Comparison of ENCODE assay signal across 8 cellular contexts in genomic region chr7:23299770-23300300, GRCh38. TPM values are rescaled to one million over a fixed set of nuclear protein-coding genes. Genes with fewer than 3 reads are reported as not detected.
DNase-seq lines count a peak whose midpoint lies in the region; ATAC-seq, FAIRE-seq and TF ChIP-seq lines count a peak whose summit lies in the region.

No MANE protein-coding gene starts in this region.

- RAD21 ChIA-PET in GM12878 (lab: Charles Lee; ENCODE audit: unreplicated experiment) = interaction anchor here (0.9 to 2.0 kb wide), 5 partner anchors 10 to 239 kb away, joined by 3 to 9 read pairs (median 6); no protein-coding TSS in a partner anchor

- ATAC-seq in HG03571 (IDR thresholded peaks at IDR 0.05; ENCODE audit: unreplicated experiment) = peak; percentile 2
- ATAC-seq in GM12878 = peak; percentile 10
- ATAC-seq in lung (ENCODE audit: insufficient read depth, low FRiP score) = no peak
- no peak for ATAC-seq in GM18520 (IDR thresholded peaks at IDR 0.05; ENCODE audit: unreplicated experiment)

- TF ChIP-seq CTCF in GM12878 (IDR thresholded peaks at IDR 0.05 in 2 of 3, conservative IDR thresholded peaks at IDR 0.05 in 1 of 3; ENCODE audit: control insufficient read depth in 2 of 3, extremely low read depth in 1 of 3, insufficient read depth in 1 of 3, low read depth in 3 of 3, low read length in 3 of 3) (no peak), lung (IDR thresholded peaks at IDR 0.05; ENCODE audit: control extremely low read depth, extremely low read depth) (no peak)

- H3K27ac ChIP-seq in GM12878 (ENCODE audit: control insufficient read depth, insufficient read depth) (peak overlapping the region; percentile 60), lung (ENCODE audit: low read depth in 1 of 2, low read length in 1 of 2) (peak overlapping the region; percentile 78 to 83), urinary bladder (ENCODE audit: low read depth) (peak overlapping the region; percentile 1)

- intact Hi-C loops in GM12878 (cut with micrococcal nuclease; ENCODE audit: unreplicated experiment) = no loop called here

- peaks cover 38% of the 10 kb centered on the region for H3K79me2 ChIP-seq in GM12878 (ENCODE audit: control insufficient read depth, insufficient read depth, low read length)

- H3K4me1 ChIP-seq in GM12878 (ENCODE audit: control insufficient read depth, insufficient read depth, low read length) (peaks cover 2% of the 10 kb centered on the region; the same call in 1 of the 2 replicates), lung (ENCODE audit: control insufficient read depth in 2 of 2, insufficient read depth in 2 of 2, low read length in 2 of 2) (peaks cover 2 to 15% of the 10 kb centered on the region in 2 donors), urinary bladder (ENCODE audit: insufficient read depth) (no peaks in the 10 kb centered on the region)

- peak overlapping the region; percentile 75 for H3K4me2 ChIP-seq in GM12878 (ENCODE audit: control insufficient read depth, insufficient read depth)

- CTCF ChIA-PET in GM12878 (lab: Yijun Ruan, JAX) = interaction anchor here (1.9 to 2.3 kb wide), 3 partner anchors 22 to 58 kb away, joined by 9 to 15 read pairs (median 13); no protein-coding TSS in a partner anchor

- in situ Hi-C loops in GM12878 (cut with MboI) = no loop called here

- 13% methylated on average over 12 of the region's 12 CpGs for WGBS in GM12878 (ENCODE audit: insufficient coverage, insufficient replicate concordance, low lambda C conversion rate, missing lambda C conversion rate)
- WGBS in lung, 2 donors = 9 to 19% methylated on average over 12 of the region's 12 CpGs
- WGBS in urinary bladder = 7% methylated on average over 12 of the region's 12 CpGs

- POLR2A ChIA-PET in GM12878 (lab: Charles Lee) = interaction anchor here (0.6 to 1.1 kb wide), 3 partner anchors 8 to 418 kb away, joined by 4 read pairs; no protein-coding TSS in a partner anchor

- SMC1A ChIA-PET in GM12878 (lab: Charles Lee; ENCODE audit: uncharacterized antibody, unreplicated experiment) = interaction anchor here (0.7 to 1.9 kb wide), 5 partner anchors 9 to 58 kb away, joined by 3 to 6 read pairs (median 3); no protein-coding TSS in a partner anchor

- FAIRE-seq in GM12878 (lab: Jason Lieb, UNC) = no peak

- H3K9me3 ChIP-seq in GM12878 (replicated peaks; ENCODE audit: control insufficient read depth, insufficient read depth, low read length) (no peaks in the 10 kb centered on the region; the same call in 2 of the 3 replicates), lung (ENCODE audit: control insufficient read depth in 2 of 2, insufficient read depth in 1 of 2, low read length in 1 of 2) (no peaks in the 10 kb centered on the region)

- no peak for TF ChIP-seq EP300 in GM12878 (IDR thresholded peaks at IDR 0.05; ENCODE audit: borderline replicate concordance in 1 of 2, control insufficient read depth in 1 of 2, low read depth in 2 of 2, low read length in 2 of 2)

- H3K36me3 ChIP-seq in GM12878 (ENCODE audit: control insufficient read depth in 2 of 2, insufficient read depth in 2 of 2, low read length in 1 of 2) = no peaks in the 10 kb centered on the region
- peaks cover 0 to 10% of the 10 kb centered on the region in 2 donors for H3K36me3 ChIP-seq in lung (ENCODE audit: control insufficient read depth in 2 of 2, insufficient read depth in 2 of 2, low read length in 2 of 2)
- peaks cover 2% of the 10 kb centered on the region for H3K36me3 ChIP-seq in urinary bladder (ENCODE audit: insufficient read depth)

- DNase-seq in GM03348 (ENCODE audit: low spot score) (peak; percentile 37), GM12878 (ENCODE audit: low read depth, low spot score) (no peak), lung (ENCODE audit: low spot score) (no peak), NOMO-1 (lab: John Stamatoyannopoulos, UW; ENCODE audit: unreplicated experiment in 2 of 2) (no peak), foreskin melanocyte (no peak)

- H2AFZ ChIP-seq in GM12878 (ENCODE audit: control insufficient read depth, low read depth, low read length) = peak overlapping the region; percentile 80

- peak overlapping the region; percentile 90 for H3K9ac ChIP-seq in GM12878 (ENCODE audit: control insufficient read depth, insufficient read depth, low read length)

- H3K4me3 ChIP-seq in GM12878 (peak overlapping the region; percentile 87), lung (peak overlapping the region; percentile 77), urinary bladder (ENCODE audit: low read depth, low read length) (peak overlapping the region; percentile 60)

- H3K27me3 ChIP-seq in GM12878 (replicated peaks in 1 of 2; ENCODE audit: control insufficient read depth in 2 of 2, insufficient read depth in 2 of 2, low read length in 1 of 2) (no peaks in the 10 kb centered on the region), lung (ENCODE audit: control insufficient read depth, insufficient read depth) (no peaks in the 10 kb centered on the region)

- no peaks in the 10 kb centered on the region for H4K20me1 ChIP-seq in GM12878 (ENCODE audit: control insufficient read depth, insufficient read depth)

- TF ChIP-seq POLR2A in GM12878 (IDR thresholded peaks at IDR 0.05; ENCODE audit: low read depth, low read length) = no peak

- BruUV-seq in GM12878 (replicated peaks; lab: Mats Ljungman, UMichigan) = TSS peak; percentile 70

- no peak for TF ChIP-seq RAD21 in GM12878 (IDR thresholded peaks at IDR 0.05; ENCODE audit: insufficient read depth, low read depth, low read length)

TF ChIP-seq in GM12878, 131 proteins besides CTCF, POLR2A, EP300 and RAD21 (continues in another document):
- no peak for TF ChIP-seq E2F4 (IDR thresholded peaks at IDR 0.05; ENCODE audit: low read depth, low read length)
- no peak for TF ChIP-seq ASH2L (IDR thresholded peaks at IDR 0.05; ENCODE audit: borderline replicate concordance, low read depth)
- no peak for TF ChIP-seq NRF1 (conservative IDR thresholded peaks at IDR 0.05; ENCODE audit: low read depth, low read length)
- no peak for TF ChIP-seq ZNF274 (IDR thresholded peaks at IDR 0.05; ENCODE audit: insufficient read depth, insufficient read length)
- no peak for TF ChIP-seq ZNF622 (IDR thresholded peaks at IDR 0.05)
- no peak for TF ChIP-seq JUNB (IDR thresholded peaks at IDR 0.05)
- TF ChIP-seq GABPA (IDR thresholded peaks at IDR 0.05; ENCODE audit: low read depth) = no peak
- no peak for TF ChIP-seq SREBF1 (IDR thresholded peaks at IDR 0.05; ENCODE audit: low read length)

RNA-seq across cellular contexts. Expression of gene MALSU1, which starts 0.7 kb away (rescaled TPM):
- total RNA-seq in GM12878 (2013; cell fraction: nucleolus; rRNA removed) = 46.6 and 48.7 TPM in 2 replicates
- total RNA-seq in GM12878 (2014; rRNA removed) (115 and 135 TPM in 2 replicates), GM12878 (2014; rRNA removed; fragmentation: Illumina TruSeq; extraction: Trizol) (34.5 and 37.5 TPM in 2 replicates), GM12878 (2021) (65.5 and 67.5 TPM in 2 replicates), lung (10 to 100 TPM; 49.0 to 51.7 TPM), urinary bladder (42.8 TPM)
- polyA plus RNA-seq in GM12878 (2011; ENCODE audit: low read depth) = 11.1 TPM
- polyA plus RNA-seq in GM12878 (2011; rRNA removed) (82.0 and 97.8 TPM in 2 replicates), GM12878 (2014; fragmentation: Illumina TruSeq; extraction: Trizol) (24.7 and 31.6 TPM in 2 replicates), GM12878 (2014; fragmentation: Nextera tagmentation; extraction: Ambion mirVana) (10 to 100 TPM in 1 of 2 experiments, 1 to 10 TPM in 1; 8.5 to 35.0 TPM), GM12878 (2014; rRNA removed) (121 and 126 TPM in 2 replicates), GM12878 (2016; fragmentation: Nextera tagmentation; extraction: Ambion mirVana) (100 to 1,000 TPM; 155 to 159 TPM), lung (10 to 100 TPM; 26.8 to 41.1 TPM), urinary bladder (60.8 TPM)
- 45.1 and 51.4 TPM in 2 replicates for polyA plus RNA-seq in GM12878 (2011; cell fraction: cytosol; rRNA removed)
- polyA plus RNA-seq in GM12878 (2011; cell fraction: nucleus; rRNA removed) = 36.6 and 42.5 TPM in 2 replicates
- 40.6 and 49.4 TPM in 2 replicates for polyA plus RNA-seq in GM12878 (2012)
- polyA minus RNA-seq in GM12878 (2011; rRNA and poly(A)+ RNA removed) = 21.1 and 36.6 TPM in 2 replicates
- 11.4 and 13.1 TPM in 2 replicates for polyA minus RNA-seq in GM12878 (2011; cell fraction: cytosol; rRNA and poly(A)+ RNA removed)
- polyA minus RNA-seq in GM12878 (2011; cell fraction: nucleus; rRNA and poly(A)+ RNA removed) = 13.2 and 20.2 TPM in 2 replicates

RNA-seq across cellular contexts. Expression of gene GPNMB, which starts 53.3 kb away (rescaled TPM):
- 12.5 and 17.3 TPM in 2 replicates for total RNA-seq in GM12878 (2013; cell fraction: nucleolus; rRNA removed)
- total RNA-seq in GM12878 (2014; rRNA removed) (8.3 and 12.2 TPM in 2 replicates), GM12878 (2014; rRNA removed; fragmentation: Illumina TruSeq; extraction: Trizol) (8.0 and 8.9 TPM in 2 replicates), GM12878 (2021) (4.2 and 5.9 TPM in 2 replicates), lung (100 to 1,000 TPM in 1 of 2 donors, 10 to 100 TPM in 1; 58.5 to 127 TPM), urinary bladder (48.1 TPM)
- 2.6 TPM for polyA plus RNA-seq in GM12878 (2011; ENCODE audit: low read depth)
- polyA plus RNA-seq in GM12878 (2011; rRNA removed) (10.2 and 17.4 TPM in 2 replicates), GM12878 (2014; fragmentation: Illumina TruSeq; extraction: Trizol) (10.4 and 16.8 TPM in 2 replicates), GM12878 (2014; fragmentation: Nextera tagmentation; extraction: Ambion mirVana) (10 to 100 TPM; 15.6 to 22.3 TPM), GM12878 (2014; rRNA removed) (8.2 and 9.2 TPM in 2 replicates), GM12878 (2016; fragmentation: Nextera tagmentation; extraction: Ambion mirVana) (10 to 100 TPM in 1 of 2 experiments, 1 to 10 TPM in 1; 9.7 to 11.1 TPM), lung (10 to 100 TPM; 47.7 to 96.6 TPM), urinary bladder (62.2 TPM)
- polyA plus RNA-seq in GM12878 (2011; cell fraction: cytosol; rRNA removed) = 4.2 and 5.2 TPM in 2 replicates
- polyA plus RNA-seq in GM12878 (2011; cell fraction: nucleus; rRNA removed) = 5.1 and 10.5 TPM in 2 replicates
- 5.2 and 5.8 TPM in 2 replicates for polyA plus RNA-seq in GM12878 (2012)
- 5.2 and 6.2 TPM in 2 replicates for polyA minus RNA-seq in GM12878 (2011; rRNA and poly(A)+ RNA removed)
- polyA minus RNA-seq in GM12878 (2011; cell fraction: cytosol; rRNA and poly(A)+ RNA removed) = 0.80 and 1.6 TPM in 2 replicates
- polyA minus RNA-seq in GM12878 (2011; cell fraction: nucleus; rRNA and poly(A)+ RNA removed) = 5.7 and 5.9 TPM in 2 replicates

Comparison
In these comparisons a context has a peak if more than half of its experiments do, and no peak if none do; other contexts are left out.
1. ATAC-seq: peak in HG03571 (single experiment) and GM12878 (single experiment); none in lung (single experiment) and GM18520 (single experiment).
2. H3K27ac ChIP-seq: peak in every context shown above with its lines; median percentile 80 in lung; 60 in GM12878; 1 in urinary bladder.
3. Peak in every context shown above with its lines, with median percentiles within 50 percentile points of each other: H3K4me3 ChIP-seq.